Comparison of ENCODE assay signal across 13 cellular contexts in the genomic region with DNA sequence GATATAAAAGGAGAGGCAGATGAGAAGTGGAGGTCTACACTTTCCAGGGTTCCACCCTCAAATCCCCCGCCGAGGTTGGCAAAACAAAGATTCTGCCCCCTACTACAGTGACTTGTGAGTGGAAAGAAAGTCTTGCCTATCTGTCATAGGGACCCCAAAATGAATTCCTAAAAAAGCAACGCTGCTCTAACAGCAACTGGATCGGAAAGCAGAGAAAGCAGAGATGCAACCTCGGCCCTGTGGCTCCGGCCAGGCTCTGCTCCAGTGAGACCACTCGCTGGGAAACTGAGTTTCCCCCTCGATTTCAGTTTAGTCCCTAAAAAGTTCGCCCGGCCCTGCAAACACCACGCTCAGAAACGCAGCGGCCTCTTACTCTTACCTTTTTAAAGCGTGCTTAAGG.
A peak's percentile ranks its signal among the peaks of the same experiment; 100 is the strongest.
DNase-seq lines count a peak whose midpoint lies in the region; ATAC-seq and TF ChIP-seq lines count a peak whose summit lies in the region.
"Had no signal": no experiment of that assay in that cellular context is flagged by ENCODE, and none has a peak within 500 bp of the region (broad histone marks: within the 10 kb centered on the region; RNA-seq: fewer than 3 reads in every experiment).

No MANE protein-coding gene starts in this region.

- H4K20me1 ChIP-seq in hepatocyte (ENCODE audit: insufficient read depth, poor library complexity, severe bottlenecking), result no peaks in the 10 kb centered on the region

- TF ChIP-seq CTCF in hepatocyte (IDR thresholded peaks at IDR 0.05; ENCODE audit: poor library complexity), result no peak

- no peaks in the 10 kb centered on the region for H3K9me2 ChIP-seq in hepatocyte (replicated peaks; ENCODE audit: insufficient read depth)

- 28% methylated on average over 14 of the region's 14 CpGs for WGBS in hepatocyte (ENCODE audit: low lambda C conversion rate, missing lambda C conversion rate)

- H3K4me2 ChIP-seq in hepatocyte, result peak overlapping the region; percentile 22

- peaks cover 5% of the 10 kb centered on the region for H3K36me3 Mint-ChIP-seq in T-helper 17 cell (ENCODE audit: low read depth)

- no peaks in the 10 kb centered on the region for H3K27me3 ChIP-seq in HAP-1 (ENCODE audit: low read depth)
- H3K27me3 ChIP-seq in hepatocyte, result no peaks in the 10 kb centered on the region
- H3K27me3 ChIP-seq in rectal smooth muscle tissue (ENCODE audit: control insufficient read depth, insufficient read depth, low read length), result peaks cover 9% of the 10 kb centered on the region

- no peak overlapping the region for H3K9ac ChIP-seq in rectal smooth muscle tissue (ENCODE audit: low read length)

- peaks cover 58% of the 10 kb centered on the region for H3K4me1 ChIP-seq in HAP-1
- peaks cover 56% of the 10 kb centered on the region for H3K4me1 ChIP-seq in hepatocyte (ENCODE audit: insufficient read depth)
- H3K4me1 ChIP-seq in rectal smooth muscle tissue (ENCODE audit: control insufficient read depth, insufficient read depth, low read length), result peaks cover 44% of the 10 kb centered on the region

- peak overlapping the region; percentile 3 for H3K4me3 ChIP-seq in HAP-1
- H3K4me3 ChIP-seq in hepatocyte, result no peak overlapping the region
- no peak overlapping the region for H3K4me3 ChIP-seq in rectal smooth muscle tissue (ENCODE audit: low read length)
- H3K4me3 ChIP-seq: heart left ventricle, MG63 had no signal

- no peak overlapping the region for H2AFZ ChIP-seq in hepatocyte

- H3K4me1 Mint-ChIP-seq in T-helper 17 cell, result peaks cover 11% of the 10 kb centered on the region

- ATAC-seq in T-helper 17 cell, result no peak
- ATAC-seq: activated CD4-positive, CD25-positive, alpha-beta regulatory T cell treated with anti-CD3 and anti-CD28 coated beads, Interleukin-2, amount 50 U/mL, for 24 hours; heart left ventricle had no signal

- peak overlapping the region; percentile 75 for H3K27ac Mint-ChIP-seq in T-helper 17 cell

- peaks cover 50% of the 10 kb centered on the region for H3K27me3 Mint-ChIP-seq in T-helper 17 cell

- peak in 1 of 2 experiments; percentile 39 for DNase-seq in HAP-1 (ENCODE audit: low spot score in 2 of 2)
- no peak for DNase-seq in T-helper 17 cell
- no peak for DNase-seq in hepatocyte (ENCODE audit: low spot score)
- DNase-seq in D341Med (ENCODE audit: low spot score), result no peak
- no peak for DNase-seq in NCI-H226
- no peak for DNase-seq in HT-29 (ENCODE audit: low spot score)
- DNase-seq in central memory CD4-positive, alpha-beta T cell, result no peak
- DNase-seq: activated gamma-delta T cell treated with Interleukin-2 at 50 U/mL for 16 hours, heart left ventricle, SIG-M5 had no signal

- peak overlapping the region; percentile 60 for H3K27ac ChIP-seq in hepatocyte
- H3K27ac ChIP-seq in rectal smooth muscle tissue (ENCODE audit: low read depth, low read length), result peak overlapping the region; percentile 85

- H3K9me3 ChIP-seq in HAP-1, result no peaks in the 10 kb centered on the region
- peaks cover 20% of the 10 kb centered on the region for H3K9me3 ChIP-seq in T-helper 17 cell (ENCODE audit: control insufficient read depth, low read length, poor library complexity, severe bottlenecking)
- H3K9me3 ChIP-seq in hepatocyte (ENCODE audit: low read depth), result no peaks in the 10 kb centered on the region
- H3K9me3 ChIP-seq: heart left ventricle, MG63 had no signal

- H3K4me3 Mint-ChIP-seq in T-helper 17 cell, result peak overlapping the region; percentile 4

- H3K79me2 ChIP-seq in hepatocyte, result peaks cover 5% of the 10 kb centered on the region

- in situ Hi-C loops in HAP-1 (cut with MboI; ENCODE audit: low sequenced_read_pairs), result loop anchor here (5.0 to 10.0 kb wide), 4 partner anchors 129 to 597 kb away; no protein-coding TSS in a partner anchor

- no peaks in the 10 kb centered on the region for H3K36me3 ChIP-seq in HAP-1 (replicated peaks)
- H3K36me3 ChIP-seq in hepatocyte (replicated peaks; ENCODE audit: insufficient read depth, low read depth), result no peaks in the 10 kb centered on the region
- no peaks in the 10 kb centered on the region for H3K36me3 ChIP-seq in rectal smooth muscle tissue (ENCODE audit: control insufficient read depth, insufficient read depth, low read length)
- H3K36me3 ChIP-seq: heart left ventricle, MG63 had no signal
